In the genomic region with DNA sequence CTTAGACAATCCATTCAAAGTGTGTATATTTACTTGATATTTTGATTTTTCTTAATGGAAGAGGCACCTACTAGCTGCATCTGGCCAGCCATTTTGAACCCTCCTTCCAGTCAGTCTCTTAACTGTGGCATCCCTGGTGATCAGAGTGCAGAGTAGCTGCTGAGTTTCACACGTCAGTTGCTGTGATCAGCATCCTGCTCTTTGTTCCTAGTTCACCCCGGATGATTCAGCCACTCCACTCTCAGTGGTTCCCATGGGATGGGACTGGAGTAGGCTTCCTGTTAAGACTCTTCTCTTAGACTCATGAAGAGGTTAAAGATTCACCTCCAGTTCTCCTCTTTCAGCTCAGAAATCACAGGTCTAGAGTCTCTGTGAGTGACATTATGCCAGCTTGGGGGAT, we compare ENCODE assay signal across 26 cellular contexts.
DNase-seq lines count a peak whose midpoint lies in the region; ATAC-seq, FAIRE-seq and TF ChIP-seq lines count a peak whose summit lies in the region.
"Had no signal": no experiment of that assay in that cellular context is flagged by ENCODE, and none has a peak within 500 bp of the region (broad histone marks: within the 10 kb centered on the region; RNA-seq: fewer than 3 reads in every experiment).

No MANE protein-coding gene starts in this region.

- H2AFZ ChIP-seq in astrocyte (ENCODE audit: low read depth, low read length): no peak overlapping the region

- peaks cover 3% of the 10 kb centered on the region for H3K4me1 Mint-ChIP-seq in astrocyte (ENCODE audit: low read depth, unreplicated experiment)
- H3K4me1 Mint-ChIP-seq: activated CD4-positive, alpha-beta T cell treated with anti-CD3 and anti-CD28 coated beads for 36 hours; activated naive CD4-positive, alpha-beta T cell treated with anti-CD3 and anti-CD28 coated beads, Interleukin-2, amount 50 U/mL, for 24 hours; naive thymus-derived CD4-positive, alpha-beta T cell had no signal

- no peaks in the 10 kb centered on the region for H3K9me3 ChIP-seq in astrocyte (ENCODE audit: insufficient read depth, low read depth, low read length)
- H3K9me3 ChIP-seq: BE2C had no signal

- H3K27ac ChIP-seq in astrocyte (ENCODE audit: low read depth, low read length): no peak overlapping the region
- H3K27ac ChIP-seq: coronary artery, esophagus squamous epithelium, RWPE1 had no signal

- H3K4me3 ChIP-seq in astrocyte (ENCODE audit: insufficient read depth, low read depth, low read length): no peak overlapping the region
- H3K4me3 ChIP-seq: coronary artery, esophagus squamous epithelium had no signal

- ATAC-seq in HG03460 (IDR thresholded peaks at IDR 0.05; ENCODE audit: unreplicated experiment) (no peak), HG03097 (IDR thresholded peaks at IDR 0.05; ENCODE audit: low FRiP score, unreplicated experiment) (no peak)
- ATAC-seq: activated CD4-positive, alpha-beta T cell treated with anti-CD3 and anti-CD28 coated beads for 36 hours; activated CD8-positive, alpha-beta T cell treated with anti-CD3 and anti-CD28 coated beads, Interleukin-2, amount 10 ng/mL, durations not matched to agents 7 days and 5 days; HCT116; left ventricle myocardium superior; naive thymus-derived CD4-positive, alpha-beta T cell; SK-N-SH treated with all-trans-retinoic acid at 6 μM for 48 hours had no signal

- FAIRE-seq in astrocyte (lab: Jason Lieb, UNC) (no peak), RCC 7860 (lab: Jason Lieb, UNC) (no peak)
- FAIRE-seq: frontal cortex, keratinocyte had no signal

- H3K27me3 ChIP-seq in astrocyte (ENCODE audit: insufficient read depth, low read length): no peaks in the 10 kb centered on the region
- H3K27me3 ChIP-seq: BE2C, esophagus squamous epithelium had no signal

- H3K9ac ChIP-seq in astrocyte (ENCODE audit: low read length): no peak overlapping the region

- H3K4me3 Mint-ChIP-seq in astrocyte (ENCODE audit: unreplicated experiment): no peak overlapping the region
- H3K4me3 Mint-ChIP-seq: activated CD4-positive, alpha-beta T cell treated with anti-CD3 and anti-CD28 coated beads for 36 hours; activated CD8-positive, alpha-beta T cell treated with anti-CD3 and anti-CD28 coated beads, Interleukin-2, amount 10 ng/mL, durations not matched to agents 7 days and 5 days; activated naive CD4-positive, alpha-beta T cell treated with anti-CD3 and anti-CD28 coated beads, Interleukin-2, amount 50 U/mL, for 24 hours; naive thymus-derived CD4-positive, alpha-beta T cell; stimulated activated naive CD8-positive, alpha-beta T cell treated with anti-CD3 and anti-CD28 coated beads, Interleukin-15, Interleukin-2, amounts not matched to agents 100 ng/mL and 50 ng/mL, for 24 hours had no signal

- peaks cover 9% of the 10 kb centered on the region for H3K9me3 Mint-ChIP-seq in astrocyte (ENCODE audit: unreplicated experiment)

- H3K79me2 ChIP-seq in astrocyte (ENCODE audit: insufficient read depth, low read length): no peaks in the 10 kb centered on the region

- H3K4me2 ChIP-seq in astrocyte (ENCODE audit: low read length): no peak overlapping the region

- H3K4me1 ChIP-seq in astrocyte (ENCODE audit: insufficient read depth, low read length): no peaks in the 10 kb centered on the region
- H3K4me1 ChIP-seq: BE2C, esophagus squamous epithelium had no signal

- H3K36me3 Mint-ChIP-seq in astrocyte (ENCODE audit: low read depth, unreplicated experiment): no peaks in the 10 kb centered on the region
- H3K36me3 Mint-ChIP-seq: activated naive CD4-positive, alpha-beta T cell treated with anti-CD3 and anti-CD28 coated beads, Interleukin-2, amount 50 U/mL, for 24 hours had no signal

- TF ChIP-seq CTCF in astrocyte (IDR thresholded peaks at IDR 0.05; ENCODE audit: insufficient read depth, low read depth, low read length): no peak

- peak overlapping the region; percentile 42 for H3K27ac Mint-ChIP-seq in astrocyte (ENCODE audit: unreplicated experiment)
- H3K27ac Mint-ChIP-seq: activated CD4-positive, alpha-beta T cell treated with anti-CD3 and anti-CD28 coated beads for 36 hours; activated CD8-positive, alpha-beta T cell treated with anti-CD3 and anti-CD28 coated beads, Interleukin-2, amount 10 ng/mL, durations not matched to agents 7 days and 5 days; activated naive CD4-positive, alpha-beta T cell treated with anti-CD3 and anti-CD28 coated beads, Interleukin-2, amount 50 U/mL, for 24 hours; activated T-helper 2 cell treated with anti-CD3 and anti-CD28 coated beads, Interferon-gamma antibody, Interleukin-2, Interleukin-4, amounts not matched to agents 10 μg/mL and 5 μg/mL and 100 μg/mL, durations not matched to agents 14 hours and 24 hours and 36 hours; naive thymus-derived CD4-positive, alpha-beta T cell; stimulated activated naive CD8-positive, alpha-beta T cell treated with anti-CD3 and anti-CD28 coated beads, Interleukin-15, Interleukin-2, amounts not matched to agents 100 ng/mL and 50 ng/mL, for 24 hours had no signal

- no peaks in the 10 kb centered on the region for H4K20me1 ChIP-seq in astrocyte (ENCODE audit: insufficient read depth, low read length)

- no peaks in the 10 kb centered on the region for H3K27me3 Mint-ChIP-seq in astrocyte (ENCODE audit: low read depth, unreplicated experiment)
- H3K27me3 Mint-ChIP-seq: stimulated activated naive CD8-positive, alpha-beta T cell treated with anti-CD3 and anti-CD28 coated beads, Interleukin-15, Interleukin-2, amounts not matched to agents 100 ng/mL and 50 ng/mL, for 24 hours had no signal

- no peaks in the 10 kb centered on the region for H3K36me3 ChIP-seq in astrocyte (ENCODE audit: insufficient read depth, low read length)
- H3K36me3 ChIP-seq: BE2C, esophagus squamous epithelium had no signal

- DNase-seq in DMS153 (lab: John Stamatoyannopoulos, UW): peak; percentile 70
- DNase-seq in HK-2 (ENCODE audit: unreplicated experiment): peak; percentile 19
- no peak for DNase-seq in astrocyte (ENCODE audit: low read depth)
- peak; percentile 14 for DNase-seq in iPS-NIHi11 (ENCODE audit: low spot score)
- no peak for DNase-seq in NCI-H345 treated with DMSO at 0.1 percent for 48 hours (lab: John Stamatoyannopoulos, UW; ENCODE audit: unreplicated experiment)
- DNase-seq in RCC 7860 (ENCODE audit: low spot score): no peak
- DNase-seq: activated CD4-positive, alpha-beta T cell treated with anti-CD3 and anti-CD28 coated beads for 36 hours; activated CD8-positive, alpha-beta T cell treated with anti-CD3 and anti-CD28 coated beads, Interleukin-2, amount 10 ng/mL, durations not matched to agents 7 days and 5 days; BE2C; DMS79; esophagus squamous epithelium; hippocampal formation; left ventricle myocardium superior; naive thymus-derived CD4-positive, alpha-beta T cell; NCI-H146 had no signal

Comparison
In these comparisons a context has a peak if more than half of its experiments do, and no peak if none do; other contexts are left out.
1. DNase-seq: peak in DMS153 (single experiment), HK-2 (single experiment) and iPS-NIHi11 (single experiment); none in astrocyte (single experiment), NCI-H345 treated with DMSO at 0.1 percent for 48 hours (single experiment) and RCC 7860 (single experiment).